Comparison of ENCODE assay signal across 24 cellular contexts in genomic region chr6:159615923-159616322, GRCh38.
"Had no signal": no experiment of that assay in that cellular context is flagged by ENCODE, and none has a peak within 500 bp of the region (broad histone marks: within the 10 kb centered on the region; RNA-seq: fewer than 3 reads in every experiment).

No MANE protein-coding gene starts in this region.

- H3K4me1 ChIP-seq: adrenal gland, Peyer's patch, SJCRH30 had no signal

- DNase-seq: activated CD4-positive, alpha-beta memory T cell treated with anti-CD3 and anti-CD28 coated beads, Interleukin-2, amount 10 ng/mL, durations not matched to agents 7 days and 5 days; activated CD4-positive, alpha-beta T cell treated with anti-CD3 and anti-CD28 coated beads, Interleukin-2, amount 10 ng/mL, durations not matched to agents 7 days and 5 days; activated CD4-positive, CD25-positive, alpha-beta regulatory T cell; activated gamma-delta T cell treated with Interleukin-2 at 50 U/mL for 16 hours; activated naive CD4-positive, alpha-beta T cell treated with anti-CD3 and anti-CD28 coated beads, Interleukin-2, amount 10 ng/mL, durations not matched to agents 7 days and 5 days; activated naive CD8-positive, alpha-beta T cell treated with anti-CD3 and anti-CD28 coated beads for 36 hours; activated T-cell treated with anti-CD3 and anti-CD28 coated beads for 4 hours; activated T-cell treated with anti-CD3 and anti-CD28 coated beads, Interleukin-2, amount 50 U/mL, for 48 hours; adrenal gland; cerebellar nuclear complex; MM.1S; NCI-H1105; NCI-H1436; NCI-H1694 treated with DMSO at 0.1 percent for 48 hours; NCI-H2029 treated with DMSO at 0.1 percent for 48 hours; NCI-H226; Peyer's patch; Right ventricle myocardium superior; SK-N-SH; T-helper 1 cell had no signal

- H3K9me3 ChIP-seq: SK-N-SH had no signal

- ATAC-seq: activated T-helper 17 cell treated with anti-CD3 and anti-CD28 coated beads, Interleukin-2, amount 50 U/mL, for 72 hours had no signal

- H3K9ac ChIP-seq: SK-N-SH had no signal

- H3K4me2 ChIP-seq: SK-N-SH had no signal

- H3K4me3 ChIP-seq: adrenal gland, Peyer's patch, SJCRH30 had no signal

- H3K27ac ChIP-seq: adrenal gland, Peyer's patch, RWPE1, SJCRH30, VCaP had no signal

- H3K27me3 ChIP-seq: adrenal gland, Peyer's patch, SJCRH30 had no signal

- H3K36me3 ChIP-seq: adrenal gland, Peyer's patch, SJCRH30 had no signal
